Comparison of ENCODE assay signal across 1 cellular context in the genomic region with DNA sequence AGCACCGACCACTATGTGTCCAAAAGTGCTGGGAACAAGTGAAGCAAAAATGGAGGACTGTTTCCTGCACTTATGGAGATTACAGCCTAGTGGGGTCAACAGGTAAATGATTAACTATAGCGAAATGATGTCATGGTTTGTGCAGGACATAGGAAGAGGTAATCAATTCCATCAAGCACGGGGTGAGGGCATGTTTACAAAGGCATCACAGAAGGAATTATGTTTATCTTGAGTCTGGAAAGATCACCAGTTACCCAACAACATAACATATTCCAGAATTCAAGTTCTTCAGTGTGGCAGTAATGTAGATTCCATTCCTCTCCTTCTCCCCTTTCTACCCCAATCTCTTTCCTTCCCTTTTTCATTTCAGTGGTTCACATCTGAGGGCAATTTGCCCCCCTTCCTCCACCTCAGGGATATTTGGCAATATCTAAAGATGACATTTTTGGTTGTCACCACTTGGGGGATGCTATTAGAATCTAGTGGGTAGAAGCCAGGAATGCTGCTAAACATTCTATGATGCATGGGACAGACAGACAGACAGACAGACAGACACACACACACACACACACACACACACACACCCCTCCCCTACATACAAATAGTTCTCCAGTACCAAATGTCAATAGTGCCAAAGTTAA.
TF ChIP-seq lines count a peak whose summit lies in the region.

No MANE protein-coding gene starts in this region.

TF ChIP-seq in HepG2, 621 proteins besides CTCF, POLR2A, EP300 and RAD21 (continued from another document and continues in another):
- TF ChIP-seq ZNF460 (CRISPR knock-in tag; IDR thresholded peaks at IDR 0.05; ENCODE audit: borderline replicate concordance) (no peak), ARHGAP35 (CRISPR knock-in tag; IDR thresholded peaks at IDR 0.05; ENCODE audit: borderline replicate concordance) (no peak), GATA4 (IDR thresholded peaks at IDR 0.05; ENCODE audit: borderline replicate concordance, low read depth) (no peak), ETS1 (CRISPR knock-in tag; IDR thresholded peaks at IDR 0.05) (no peak), ZFP36L2 (CRISPR knock-in tag; IDR thresholded peaks at IDR 0.05) (no peak), PRMT3 (CRISPR knock-in tag; IDR thresholded peaks at IDR 0.05; ENCODE audit: borderline replicate concordance, low read depth) (no peak), SOX13 (IDR thresholded peaks at IDR 0.05) (no peak), SOX13 (CRISPR knock-in tag; conservative IDR thresholded peaks at IDR 0.05 in 1 of 2, IDR thresholded peaks at IDR 0.05 in 1 of 2) (peak in 1 of 2 experiments; percentile 21; a peak in 1 of 4 replicates), FOXM1 (CRISPR knock-in tag; IDR thresholded peaks at IDR 0.05) (no peak), ZNF75D (CRISPR knock-in tag; IDR thresholded peaks at IDR 0.05; ENCODE audit: borderline replicate concordance) (no peak), DRAP1 (CRISPR knock-in tag; IDR thresholded peaks at IDR 0.05) (no peak), CREB1 (IDR thresholded peaks at IDR 0.05) (0 out of 2 replicates have a peak, but pooled peaks have one; percentile 48), CREB1 (CRISPR knock-in tag; IDR thresholded peaks at IDR 0.05) (peak; percentile 63), DDIT3 (CRISPR knock-in tag; IDR thresholded peaks at IDR 0.05) (no peak), SMC3 (IDR thresholded peaks at IDR 0.05; ENCODE audit: low read length) (no peak), SRSF9 (IDR thresholded peaks at IDR 0.05; ENCODE audit: borderline replicate concordance, insufficient read depth, low read depth, low read length, poor library complexity, severe bottlenecking) (no peak), ZNF646 (CRISPR knock-in tag; IDR thresholded peaks at IDR 0.05) (no peak), ZNF318 (CRISPR knock-in tag; IDR thresholded peaks at IDR 0.05) (no peak)
- TF ChIP-seq, protein P1, sequence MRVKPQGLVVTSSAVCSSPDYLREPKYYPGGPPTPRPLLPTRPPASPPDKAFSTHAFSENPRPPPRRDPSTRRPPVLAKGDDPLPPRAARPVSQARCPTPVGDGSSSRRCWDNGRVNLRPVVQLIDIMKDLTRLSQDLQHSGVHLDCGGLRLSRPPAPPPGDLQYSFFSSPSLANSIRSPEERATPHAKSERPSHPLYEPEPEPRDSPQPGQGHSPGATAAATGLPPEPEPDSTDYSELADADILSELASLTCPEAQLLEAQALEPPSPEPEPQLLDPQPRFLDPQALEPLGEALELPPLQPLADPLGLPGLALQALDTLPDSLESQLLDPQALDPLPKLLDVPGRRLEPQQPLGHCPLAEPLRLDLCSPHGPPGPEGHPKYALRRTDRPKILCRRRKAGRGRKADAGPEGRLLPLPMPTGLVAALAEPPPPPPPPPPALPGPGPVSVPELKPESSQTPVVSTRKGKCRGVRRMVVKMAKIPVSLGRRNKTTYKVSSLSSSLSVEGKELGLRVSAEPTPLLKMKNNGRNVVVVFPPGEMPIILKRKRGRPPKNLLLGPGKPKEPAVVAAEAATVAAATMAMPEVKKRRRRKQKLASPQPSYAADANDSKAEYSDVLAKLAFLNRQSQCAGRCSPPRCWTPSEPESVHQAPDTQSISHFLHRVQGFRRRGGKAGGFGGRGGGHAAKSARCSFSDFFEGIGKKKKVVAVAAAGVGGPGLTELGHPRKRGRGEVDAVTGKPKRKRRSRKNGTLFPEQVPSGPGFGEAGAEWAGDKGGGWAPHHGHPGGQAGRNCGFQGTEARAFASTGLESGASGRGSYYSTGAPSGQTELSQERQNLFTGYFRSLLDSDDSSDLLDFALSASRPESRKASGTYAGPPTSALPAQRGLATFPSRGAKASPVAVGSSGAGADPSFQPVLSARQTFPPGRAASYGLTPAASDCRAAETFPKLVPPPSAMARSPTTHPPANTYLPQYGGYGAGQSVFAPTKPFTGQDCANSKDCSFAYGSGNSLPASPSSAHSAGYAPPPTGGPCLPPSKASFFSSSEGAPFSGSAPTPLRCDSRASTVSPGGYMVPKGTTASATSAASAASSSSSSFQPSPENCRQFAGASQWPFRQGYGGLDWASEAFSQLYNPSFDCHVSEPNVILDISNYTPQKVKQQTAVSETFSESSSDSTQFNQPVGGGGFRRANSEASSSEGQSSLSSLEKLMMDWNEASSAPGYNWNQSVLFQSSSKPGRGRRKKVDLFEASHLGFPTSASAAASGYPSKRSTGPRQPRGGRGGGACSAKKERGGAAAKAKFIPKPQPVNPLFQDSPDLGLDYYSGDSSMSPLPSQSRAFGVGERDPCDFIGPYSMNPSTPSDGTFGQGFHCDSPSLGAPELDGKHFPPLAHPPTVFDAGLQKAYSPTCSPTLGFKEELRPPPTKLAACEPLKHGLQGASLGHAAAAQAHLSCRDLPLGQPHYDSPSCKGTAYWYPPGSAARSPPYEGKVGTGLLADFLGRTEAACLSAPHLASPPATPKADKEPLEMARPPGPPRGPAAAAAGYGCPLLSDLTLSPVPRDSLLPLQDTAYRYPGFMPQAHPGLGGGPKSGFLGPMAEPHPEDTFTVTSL (CRISPR knock-in tag; IDR thresholded peaks at IDR 0.05; ENCODE audit: borderline replicate concordance) = peak; percentile 79; the same call in 1 of the 2 replicates
